ENCODE assay signal across 18 cellular contexts in genomic region chr3:33949074-33949473, GRCh38.
"Had no signal": no experiment of that assay in that cellular context is flagged by ENCODE, and none has a peak within 500 bp of the region (broad histone marks: within the 10 kb centered on the region; RNA-seq: fewer than 3 reads in every experiment).

No MANE protein-coding gene starts in this region.

- H3K27ac ChIP-seq: RWPE1 had no signal

- DNase-seq: IMR-90, Karpas-422, KG1, MM.1S, NCI-H1092 treated with DMSO at 0.1 percent for 48 hours, NCI-H1436, NCI-H187, NCI-H2029, NCI-H2081 treated with DMSO at 0.1 percent for 48 hours, NCI-H2171, NCI-H226, NCI-H446, NCI-H510A, NCI-H524 treated with DMSO at 0.1 percent for 48 hours, NCI-H69, NCI-H774, SHP77 had no signal
